In the genomic region with DNA sequence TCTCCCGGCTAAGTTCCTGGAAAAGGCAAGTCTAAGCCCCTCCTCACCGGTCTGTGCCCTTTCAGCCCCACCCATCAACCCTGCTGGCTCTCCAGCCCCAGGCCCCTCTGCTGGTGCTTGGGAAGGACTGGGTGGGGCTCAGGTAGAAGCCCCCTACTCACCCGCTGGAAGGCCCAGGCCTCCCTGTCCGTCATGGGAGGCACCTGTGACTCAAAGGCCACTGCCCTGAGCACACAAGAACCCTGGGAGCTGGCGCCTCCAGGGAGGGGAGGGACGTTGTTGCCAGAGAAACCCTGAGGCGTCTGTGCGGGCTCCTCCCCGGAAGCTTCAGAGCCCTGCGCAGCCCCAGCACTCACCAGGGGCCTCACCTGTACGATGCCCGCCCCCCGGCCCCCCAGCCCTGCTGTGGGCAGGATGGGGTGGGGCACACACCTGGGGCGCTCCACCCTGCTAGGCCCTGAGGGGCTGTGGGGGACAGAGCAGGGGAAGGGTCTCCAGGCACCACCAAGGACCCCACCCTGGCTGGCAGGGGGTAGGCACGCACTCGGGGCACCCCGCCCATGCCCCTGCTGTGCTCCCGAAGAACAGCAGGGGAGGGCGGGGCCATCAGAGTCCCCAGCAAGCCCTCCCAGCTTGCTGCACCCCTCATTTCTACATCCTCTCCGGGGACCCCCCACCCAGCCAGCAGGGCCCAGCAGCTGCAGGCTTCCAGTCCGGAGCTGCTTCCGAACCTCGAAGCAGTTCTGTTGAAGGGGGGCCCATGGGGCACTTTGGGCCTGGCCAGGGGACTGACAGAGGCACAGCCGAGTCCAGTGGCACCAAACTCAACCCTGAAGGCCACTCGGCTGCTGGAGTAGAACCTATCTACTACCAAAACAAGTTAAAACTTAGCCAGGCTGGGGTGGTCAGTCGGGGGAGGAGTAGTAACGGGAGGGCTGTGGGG, we compare ENCODE assay signal across 12 cellular contexts. TPM values are rescaled to one million over a fixed set of nuclear protein-coding genes. Genes with fewer than 3 reads are reported as not detected.
DNase-seq lines count a peak whose midpoint lies in the region; ATAC-seq, FAIRE-seq and TF ChIP-seq lines count a peak whose summit lies in the region.
"Had no signal": no experiment of that assay in that cellular context is flagged by ENCODE, and none has a peak within 500 bp of the region (broad histone marks: within the 10 kb centered on the region; RNA-seq: fewer than 3 reads in every experiment).

No MANE protein-coding gene starts in this region.

- H3K79me2 ChIP-seq in H1 (ENCODE audit: control insufficient read depth in 1 of 2, insufficient read depth in 2 of 2, low read length in 2 of 2): no peaks in the 10 kb centered on the region

- TF ChIP-seq EP300 in H1 (IDR thresholded peaks at IDR 0.05; ENCODE audit: borderline replicate concordance in 1 of 2, low read depth in 2 of 2, low read length in 2 of 2): no peak

- H3K4ac ChIP-seq in H1 (replicated peaks; ENCODE audit: insufficient read length, low read depth, low read length): no peak overlapping the region

- H3K56ac ChIP-seq in H1 (replicated peaks; ENCODE audit: insufficient read length, low read depth, low read length): peak overlapping the region; percentile 59

- no peak overlapping the region for H3K4me3 ChIP-seq in CD8-positive, alpha-beta T cell (ENCODE audit: low read depth, low read length)
- H3K4me3 ChIP-seq in H1 (ENCODE audit: extremely low read depth in 1 of 4, insufficient read depth in 2 of 4, low read depth in 3 of 4, low read length in 4 of 4) (no peak overlapping the region), coronary artery (no peak overlapping the region), tibial artery (no peak overlapping the region), psoas muscle (no peak overlapping the region)
- H3K4me3 ChIP-seq: ovary had no signal

- no peaks in the 10 kb centered on the region; the same call in 1 of the 2 replicates for H3K79me1 ChIP-seq in H1 (ENCODE audit: low read depth, low read length)

- no peaks in the 10 kb centered on the region for H3K9me3 Mint-ChIP-seq in CD8-positive, alpha-beta T cell

- no peaks in the 10 kb centered on the region for H3K36me3 ChIP-seq in CD8-positive, alpha-beta T cell (ENCODE audit: insufficient read depth, low read length)
- H3K36me3 ChIP-seq in H1 (ENCODE audit: control insufficient read depth in 2 of 4, insufficient read depth in 4 of 4, low read length in 3 of 4): no peaks in the 10 kb centered on the region; a peak in 1 of 8 replicates
- H3K36me3 ChIP-seq in tibial artery: no peaks in the 10 kb centered on the region
- H3K36me3 ChIP-seq in psoas muscle (ENCODE audit: insufficient read depth in 1 of 2, low read depth in 1 of 2): no peaks in the 10 kb centered on the region
- H3K36me3 ChIP-seq: ovary had no signal

- WGBS in H1 (ENCODE audit: extremely low coverage in 1 of 2, insufficient coverage in 1 of 2, insufficient read length in 1 of 2, insufficient replicate concordance in 2 of 2, low coverage in 1 of 2, low lambda C conversion rate in 2 of 2, missing lambda C conversion rate in 1 of 2), 2 experiments: 83% methylated on average over 16 of the region's 27 CpGs; no CpG with 5 or more reads in 1 of the 2 experiments
- whole genome bisulfite sequencing in psoas muscle, 3 donors: 52 to 55% (median 54%) methylated on average over 20 to 27 of the region's 27 CpGs

- H3K23me2 ChIP-seq in H1 (ENCODE audit: low read depth, low read length): peaks cover 27% of the 10 kb centered on the region

- no peaks in the 10 kb centered on the region for H3K27me3 Mint-ChIP-seq in CD8-positive, alpha-beta T cell (ENCODE audit: low read depth)

- no peak overlapping the region for H2BK12ac ChIP-seq in H1 (ENCODE audit: low read depth, low read length)

- no peak overlapping the region for H3K4me2 ChIP-seq in H1 (ENCODE audit: insufficient read depth in 1 of 2, low read depth in 2 of 2, low read length in 2 of 2)

- no peak for TF ChIP-seq CTCF in CD8-positive, alpha-beta T cell (IDR thresholded peaks at IDR 0.05)
- TF ChIP-seq CTCF in H1 (IDR thresholded peaks at IDR 0.05; ENCODE audit: control extremely low read depth in 1 of 3, insufficient read depth in 1 of 3, low read depth in 1 of 3, low read length in 3 of 3) (no peak), coronary artery (IDR thresholded peaks at IDR 0.05) (no peak), tibial artery (IDR thresholded peaks at IDR 0.05) (no peak), psoas muscle (IDR thresholded peaks at IDR 0.05) (no peak)

- peak; percentile 42 for ATAC-seq in CD8-positive, alpha-beta T cell
- no peak for ATAC-seq in psoas muscle

- H2AFZ ChIP-seq in H1 (ENCODE audit: low read length): no peak overlapping the region

- H3K27me3 ChIP-seq in CD8-positive, alpha-beta T cell (ENCODE audit: insufficient read depth, low read length): peaks cover 7% of the 10 kb centered on the region
- H3K27me3 ChIP-seq in H1 (replicated peaks in 1 of 4; ENCODE audit: control insufficient read depth in 3 of 4, extremely low read depth in 1 of 4, insufficient read depth in 3 of 4, low read length in 3 of 4) (no peaks in the 10 kb centered on the region; a peak in 1 of 7 replicates), tibial artery (peaks cover 0 to 56% of the 10 kb centered on the region in 2 donors), psoas muscle (ENCODE audit: insufficient read depth in 3 of 3, low read length in 2 of 3) (peaks cover 0 to 47% (median 8%) of the 10 kb centered on the region in 3 donors)
- H3K27me3 ChIP-seq: ovary had no signal

- H2BK20ac ChIP-seq in H1 (ENCODE audit: low read length): no peak overlapping the region

- H4K91ac ChIP-seq in H1 (replicated peaks; ENCODE audit: insufficient read length, low read length): no peak overlapping the region

- H3K27ac Mint-ChIP-seq in CD8-positive, alpha-beta T cell: no peak overlapping the region

- no peak for DNase-seq in CD8-positive, alpha-beta T cell
- DNase-seq in HK-2 (ENCODE audit: unreplicated experiment): peak; percentile 59
- DNase-seq in NCI-H69 (lab: John Stamatoyannopoulos, UW): peak; percentile 98
- no peak for DNase-seq in H1 (ENCODE audit: low read depth in 1 of 2, low spot score in 2 of 2)
- no peak for DNase-seq in stimulated activated naive CD4-positive, alpha-beta T cell treated with Interleukin-2 at 50 U/mL for 16 hours (lab: John Stamatoyannopoulos, UW)
- no peak for DNase-seq in coronary artery (ENCODE audit: low spot score)
- no peak for DNase-seq in tibial artery
- DNase-seq in psoas muscle: no peak

- H2BK15ac ChIP-seq in H1 (ENCODE audit: low read length): 0 out of 2 replicates have a peak overlapping the region, but pooled peaks have one; percentile 16

- no peaks in the 10 kb centered on the region for H3K36me3 Mint-ChIP-seq in CD8-positive, alpha-beta T cell

- H2BK5ac ChIP-seq in H1 (ENCODE audit: low read depth, low read length): no peak overlapping the region

- POLR2A ChIA-PET in CD8-positive, alpha-beta T cell (lab: Charles Lee): no interaction called here
- POLR2A ChIA-PET in H1 (lab: Charles Lee; ENCODE audit: partially characterized antibody): interaction anchor here (1.0 to 1.5 kb wide), 3 partner anchors 12 to 15 kb away, joined by 3 to 4 read pairs (median 3); no protein-coding TSS in a partner anchor

- H4K5ac ChIP-seq in H1 (ENCODE audit: insufficient read length, low read depth, low read length): peak overlapping the region; percentile 35

- H3K9me3 ChIP-seq in CD8-positive, alpha-beta T cell (ENCODE audit: low read length): no peaks in the 10 kb centered on the region
- H3K9me3 ChIP-seq in H1 (ENCODE audit: insufficient read depth in 2 of 2, low read depth in 1 of 2, low read length in 1 of 2) (peaks cover 13 to 19% of the 10 kb centered on the region in 2 experiments), tibial artery (peaks cover 0 to 11% (median 6%) of the 10 kb centered on the region in 3 donors), psoas muscle (peaks cover 12% of the 10 kb centered on the region)
- H3K9me3 ChIP-seq: ovary had no signal

- H3K27ac ChIP-seq in CD8-positive, alpha-beta T cell (ENCODE audit: low read depth, low read length): no peak overlapping the region
- H3K27ac ChIP-seq in H1 (ENCODE audit: low read depth, low read length) (no peak overlapping the region), coronary artery (no peak overlapping the region), tibial artery (no peak overlapping the region), psoas muscle (no peak overlapping the region)
- H3K27ac ChIP-seq: ovary had no signal

- H3K18ac ChIP-seq in H1 (ENCODE audit: extremely low read depth, low read length): no peak overlapping the region

- H3K4me3 Mint-ChIP-seq in CD8-positive, alpha-beta T cell: no peak overlapping the region
- H3K4me3 Mint-ChIP-seq: activated T-cell treated with anti-CD3 and anti-CD28 coated beads, Interleukin-2, amount 50 U/mL, for 4 hours had no signal

- no peaks in the 10 kb centered on the region for H3K4me1 ChIP-seq in CD8-positive, alpha-beta T cell (ENCODE audit: insufficient read depth, low read length)
- H3K4me1 ChIP-seq in H1 (replicated peaks in 1 of 4; ENCODE audit: control insufficient read depth in 3 of 4, insufficient read depth in 4 of 4, low read length in 3 of 4): 0 out of 7 replicates have a peak, but pooled peaks cover 0 to 3% (median 0%) of the 10 kb centered on the region in 4 experiments
- no peaks in the 10 kb centered on the region for H3K4me1 ChIP-seq in tibial artery
- H3K4me1 ChIP-seq in psoas muscle: no peaks in the 10 kb centered on the region

- H3K23ac ChIP-seq in H1 (ENCODE audit: insufficient read length): no peak overlapping the region

- intact Hi-C loops in CD8-positive, alpha-beta T cell (cut with DNase I, micrococcal nuclease): loop anchor here in 1 of 2 experiments (1.0 to 2.0 kb wide), 3 partner anchors 52 to 319 kb away; a partner anchor contains a TSS
- intact Hi-C loops in tibial artery (cut with DNase I; ENCODE audit: low total_unique reads): no loop called here
- intact Hi-C loops in psoas muscle (cut with DNase I): no loop called here

- FAIRE-seq in H1 (lab: Jason Lieb, UNC): no peak

- no peak overlapping the region for H2BK120ac ChIP-seq in H1 (replicated peaks; ENCODE audit: low read depth, low read length)

- peaks cover 0 to 20% of the 10 kb centered on the region in 2 experiments for H4K20me1 ChIP-seq in H1 (replicated peaks in 1 of 2; ENCODE audit: control insufficient read depth in 1 of 2, insufficient read depth in 2 of 2, low read length in 2 of 2)

- no peak for TF ChIP-seq RAD21 in H1 (IDR thresholded peaks at IDR 0.05 in 1 of 2, conservative IDR thresholded peaks at IDR 0.05 in 1 of 2; ENCODE audit: low read depth in 2 of 2, low read length in 2 of 2)

- H4K8ac ChIP-seq in H1 (ENCODE audit: extremely low read depth, insufficient read depth, low read length): peak overlapping the region; percentile 41; the same call in 1 of the 2 replicates

- no peak overlapping the region for H3K9ac ChIP-seq in H1 (replicated peaks in 1 of 4; ENCODE audit: extremely low read depth in 1 of 4, low read depth in 3 of 4, low read length in 3 of 4)

- no peak for TF ChIP-seq POLR2A in H1 (IDR thresholded peaks at IDR 0.05; ENCODE audit: control extremely low read depth in 1 of 2, low read depth in 2 of 2, low read length in 2 of 2)

- H3K14ac ChIP-seq in H1 (ENCODE audit: insufficient read length): no peak overlapping the region

- peaks cover 4% of the 10 kb centered on the region for H3K4me1 Mint-ChIP-seq in CD8-positive, alpha-beta T cell (ENCODE audit: low read depth)

- CTCF ChIA-PET in CD8-positive, alpha-beta T cell (lab: Charles Lee): interaction anchor here (0.6 to 1.3 kb wide), 3 partner anchors 9 to 466 kb away, joined by 3 to 5 read pairs (median 3); no protein-coding TSS in a partner anchor
- CTCF ChIA-PET in H1 (lab: Charles Lee; ENCODE audit: partially characterized antibody): interaction anchor here (0.8 to 4.9 kb wide), 11 partner anchors 12 to 407 kb away, joined by 3 to 46 read pairs (median 7); no protein-coding TSS in a partner anchor

- no peak overlapping the region for H2AK5ac ChIP-seq in H1 (ENCODE audit: low read depth, low read length)

RNA-seq across cellular contexts. Expression of a gene that starts 7.8 kb away (rescaled TPM):
- under 1 TPM; 0.03 to 0.11 TPM for total RNA-seq in CD8-positive, alpha-beta T cell
- not detected in 2 replicates for total RNA-seq in H1 (2021; fragmentation: NEBNext Ultra II Directional; extraction: Animal tissue kit (Norgen Biotek cat#: 25700))
- polyA plus RNA-seq in H1 (2011; rRNA removed): 0.02 TPM in 2 replicates
- 0.01 TPM for polyA plus RNA-seq in H1 (2011; cell fraction: cytosol; rRNA removed)
- 0.07 TPM for polyA plus RNA-seq in H1 (2011; cell fraction: nucleus; rRNA removed)
- 0.03 TPM in 2 of 4 replicates, not detected in the others for polyA plus RNA-seq in H1 (2012, experiment 1 of 2)
- polyA plus RNA-seq in H1 (2012, experiment 2 of 2): 0.03 TPM
- 0.02 TPM for polyA plus RNA-seq in H1 (2013, experiment 1 of 2)
- polyA plus RNA-seq in H1 (2013, experiment 2 of 2): under 0.01 TPM
- polyA minus RNA-seq in H1 (2011; rRNA and poly(A)+ RNA removed): 0.06 TPM in 1 of 2 replicates, not detected in the other
- not detected for polyA minus RNA-seq in H1 (2011; cell fraction: cytosol; rRNA and poly(A)+ RNA removed)
- not detected for polyA minus RNA-seq in H1 (2011; cell fraction: nucleus; rRNA and poly(A)+ RNA removed)
- not detected for total RNA-seq in psoas muscle
- not detected for polyA plus RNA-seq in psoas muscle
- total RNA-seq: dermis microvascular lymphatic vessel endothelial cell, LHCN-M2 had no signal

RNA-seq across cellular contexts. Expression of a gene that starts 15.6 kb away (rescaled TPM):
- 1 to 10 TPM; 5.4 to 6.6 TPM for total RNA-seq in CD8-positive, alpha-beta T cell
- 15.7 and 18.0 TPM in 2 replicates for total RNA-seq in H1 (2021; fragmentation: NEBNext Ultra II Directional; extraction: Animal tissue kit (Norgen Biotek cat#: 25700))
- polyA plus RNA-seq in H1 (2011; rRNA removed) (12.8 and 19.8 TPM in 2 replicates), psoas muscle (under 1 TPM; 0.34 to 0.96 (median 0.52) TPM)
- polyA plus RNA-seq in H1 (2011; cell fraction: cytosol; rRNA removed): 13.8 TPM
- 39.2 TPM for polyA plus RNA-seq in H1 (2011; cell fraction: nucleus; rRNA removed)
- 9.3 to 15.2 TPM (median 14.5 TPM) in 4 replicates for polyA plus RNA-seq in H1 (2012, experiment 1 of 2)
- 12.0 TPM for polyA plus RNA-seq in H1 (2012, experiment 2 of 2)
- 14.4 TPM for polyA plus RNA-seq in H1 (2013, experiment 1 of 2)
- polyA plus RNA-seq in H1 (2013, experiment 2 of 2): 13.9 TPM
- 3.5 and 4.2 TPM in 2 replicates for polyA minus RNA-seq in H1 (2011; rRNA and poly(A)+ RNA removed)
- 12.7 TPM for polyA minus RNA-seq in H1 (2011; cell fraction: cytosol; rRNA and poly(A)+ RNA removed)
- polyA minus RNA-seq in H1 (2011; cell fraction: nucleus; rRNA and poly(A)+ RNA removed): 11.2 TPM
- total RNA-seq in psoas muscle: 1 to 10 TPM; 1.3 to 2.3 (median 1.7) TPM

RNA-seq across cellular contexts. Expression of a gene that starts 51.8 kb away (rescaled TPM):
- total RNA-seq in CD8-positive, alpha-beta T cell: 10 to 100 TPM; 21.0 to 22.1 TPM
- 17.9 and 19.0 TPM in 2 replicates for total RNA-seq in H1 (2021; fragmentation: NEBNext Ultra II Directional; extraction: Animal tissue kit (Norgen Biotek cat#: 25700))
- polyA plus RNA-seq in H1 (2011; rRNA removed): 11.6 and 13.6 TPM in 2 replicates
- 19.7 TPM for polyA plus RNA-seq in H1 (2011; cell fraction: cytosol; rRNA removed)
- 13.9 TPM for polyA plus RNA-seq in H1 (2011; cell fraction: nucleus; rRNA removed)
- polyA plus RNA-seq in H1 (2012, experiment 1 of 2): 6.2 to 15.0 TPM (median 13.2 TPM) in 4 replicates
- 11.1 TPM for polyA plus RNA-seq in H1 (2012, experiment 2 of 2)
- 14.6 TPM for polyA plus RNA-seq in H1 (2013, experiment 1 of 2)
- polyA plus RNA-seq in H1 (2013, experiment 2 of 2): 15.8 TPM
- polyA minus RNA-seq in H1 (2011; rRNA and poly(A)+ RNA removed): 0.61 and 1.1 TPM in 2 replicates
- polyA minus RNA-seq in H1 (2011; cell fraction: cytosol; rRNA and poly(A)+ RNA removed): 3.7 TPM
- 10.4 TPM for polyA minus RNA-seq in H1 (2011; cell fraction: nucleus; rRNA and poly(A)+ RNA removed)
- total RNA-seq in psoas muscle: 10 to 100 TPM in 3 of 4 donors, 1 to 10 TPM in 1; 8.2 to 29.6 (median 21.1) TPM
- 10 to 100 TPM; 18.5 to 40.7 (median 18.7) TPM for polyA plus RNA-seq in psoas muscle

Comparison
In these comparisons a context has a peak if more than half of its experiments do, and no peak if none do; other contexts are left out.
1. DNase-seq: peak in HK-2 (single experiment) and NCI-H69 (single experiment); none in CD8-positive, alpha-beta T cell (0 of 7), H1 (0 of 2), stimulated activated naive CD4-positive, alpha-beta T cell treated with Interleukin-2 at 50 U/mL for 16 hours (single experiment), coronary artery (single experiment), tibial artery (0 of 2) and psoas muscle (0 of 2).